27 cellular contexts compared by ENCODE assay signal in the genomic region with DNA sequence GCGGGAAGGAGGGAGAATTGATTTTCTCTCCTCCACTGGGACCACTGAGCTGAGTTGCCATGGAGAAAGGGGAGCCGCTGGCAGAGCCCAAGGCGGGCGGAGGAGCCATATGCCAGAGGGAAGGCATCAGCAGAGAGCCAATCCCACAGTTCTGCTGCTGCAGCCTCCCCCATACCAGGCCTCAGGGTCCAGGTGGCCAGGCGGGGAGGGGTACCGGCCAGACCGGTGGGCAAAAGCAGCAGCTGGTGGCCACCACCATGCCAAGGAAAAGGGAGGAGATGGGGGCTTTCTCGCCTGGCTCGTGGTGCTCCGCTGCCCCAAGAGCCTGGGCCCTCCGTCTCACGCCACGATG.
DNase-seq lines count a peak whose midpoint lies in the region; ATAC-seq and TF ChIP-seq lines count a peak whose summit lies in the region.
"Had no signal": no experiment of that assay in that cellular context is flagged by ENCODE, and none has a peak within 500 bp of the region (broad histone marks: within the 10 kb centered on the region; RNA-seq: fewer than 3 reads in every experiment).

No MANE protein-coding gene starts in this region.

- H3K36me3 Mint-ChIP-seq in memory B cell: no peaks in the 10 kb centered on the region
- H3K36me3 Mint-ChIP-seq: activated CD4-positive, alpha-beta memory T cell treated with anti-CD3 and anti-CD28 coated beads for 36 hours; CD4-positive, alpha-beta memory T cell; natural killer cell had no signal

- no peak overlapping the region for H3K4me2 ChIP-seq in hepatocyte

- 85% methylated on average over 13 of the region's 13 CpGs for WGBS in right cardiac atrium
- 97% methylated on average over 11 of the region's 13 CpGs for WGBS in hepatocyte (ENCODE audit: low lambda C conversion rate, missing lambda C conversion rate)

- H3K4me3 ChIP-seq in right cardiac atrium (ENCODE audit: low read length) (no peak overlapping the region), hepatocyte (no peak overlapping the region)
- H3K4me3 ChIP-seq: lung, mucosa of descending colon, SK-N-MC, suprapubic skin had no signal

- intact Hi-C loops in right cardiac atrium (cut with DNase I) (no loop called here), left cardiac atrium (cut with DNase I) (no loop called here)

- H3K9me3 ChIP-seq in right cardiac atrium (ENCODE audit: control insufficient read depth, low read length) (no peaks in the 10 kb centered on the region), hepatocyte (ENCODE audit: low read depth) (no peaks in the 10 kb centered on the region)
- H3K9me3 ChIP-seq: mucosa of descending colon, suprapubic skin had no signal

- H3K27ac Mint-ChIP-seq in memory B cell: peak overlapping the region; percentile 83
- H3K27ac Mint-ChIP-seq: B cell had no signal

- peak in 2 of 3 donors; percentile 16 to 42 for DNase-seq in right cardiac atrium
- DNase-seq in left cardiac atrium: no peak
- peak; percentile 67 for DNase-seq in NCI-H69 (lab: John Stamatoyannopoulos, UW)
- no peak for DNase-seq in memory B cell (ENCODE audit: low spot score in 2 of 2)
- DNase-seq in hepatocyte (ENCODE audit: low spot score): no peak
- no peak for DNase-seq in NK-92 treated with Interleukin-12 subunit alpha and Interleukin-12 subunit beta, amount 100 ng/mL, for 24 hours (lab: John Stamatoyannopoulos, UW)
- DNase-seq: activated CD4-positive, alpha-beta memory T cell treated with anti-CD3 and anti-CD28 coated beads for 36 hours; activated CD8-positive, alpha-beta memory T cell treated with anti-CD3 and anti-CD28 coated beads, Interleukin-2, amount 50 U/mL, for 4 hours; activated naive CD4-positive, alpha-beta T cell treated with Interleukin-2 at 50 U/mL for 16 hours; CD4-positive, alpha-beta memory T cell; foreskin melanocyte; kidney glomerular epithelial cell; mucosa of descending colon; natural killer cell; NCI-H187 treated with DMSO at 0.1 percent for 48 hours; NCI-H226; NCI-H82; OCI-M1; stimulated activated naive CD4-positive, alpha-beta T cell had no signal

- H3K27me3 Mint-ChIP-seq in memory B cell: peaks cover 2% of the 10 kb centered on the region
- H3K27me3 Mint-ChIP-seq: activated CD4-positive, alpha-beta memory T cell treated with anti-CD3 and anti-CD28 coated beads for 36 hours; B cell; CD4-positive, alpha-beta memory T cell; central memory CD8-positive, alpha-beta T cell had no signal

- no peaks in the 10 kb centered on the region for H3K79me2 ChIP-seq in hepatocyte

- ATAC-seq in right cardiac atrium: no peak
- no peak for ATAC-seq in left cardiac atrium
- no peak for ATAC-seq in memory B cell (ENCODE audit: low read depth)
- ATAC-seq in activated CD4-positive, CD25-positive, alpha-beta regulatory T cell treated with anti-CD3 and anti-CD28 coated beads, Interleukin-2, amount 50 U/mL, for 24 hours: no peak
- ATAC-seq: mucosa of descending colon, natural killer cell had no signal

- H3K27me3 ChIP-seq in right cardiac atrium (ENCODE audit: control insufficient read depth, insufficient read depth) (no peaks in the 10 kb centered on the region), hepatocyte (no peaks in the 10 kb centered on the region)
- H3K27me3 ChIP-seq: suprapubic skin had no signal

- H3K4me1 Mint-ChIP-seq in memory B cell: peaks cover 47% of the 10 kb centered on the region

- H3K9me3 Mint-ChIP-seq in memory B cell: no peaks in the 10 kb centered on the region
- H3K9me3 Mint-ChIP-seq: activated CD4-positive, alpha-beta memory T cell treated with anti-CD3 and anti-CD28 coated beads for 36 hours; activated T-helper 1 cell treated with anti-CD3 and anti-CD28 coated beads, Interleukin-12 subunit alpha, Interleukin-12 subunit beta, Interleukin-2, Interleukin-4 antibody, amounts not matched to agents 30 ng/mL and 10 ng/mL and 1 ng/mL, durations not matched to agents 14 hours and 24 hours and 36 hours; CD4-positive, alpha-beta memory T cell; central memory CD8-positive, alpha-beta T cell; natural killer cell; T-helper 1 cell treated with Interleukin-12 subunit alpha and Interleukin-12 subunit beta and Interleukin-4 antibody, amounts not matched to agents 30 μg/mL and 1 μg/mL, for 36 hours had no signal

- H3K4me1 ChIP-seq in right cardiac atrium (ENCODE audit: control insufficient read depth, insufficient read depth, low read length): peaks cover 24% of the 10 kb centered on the region
- peaks cover 14% of the 10 kb centered on the region for H3K4me1 ChIP-seq in hepatocyte (ENCODE audit: insufficient read depth)

- no peak for TF ChIP-seq CTCF in hepatocyte (IDR thresholded peaks at IDR 0.05; ENCODE audit: poor library complexity)

- H3K27ac ChIP-seq in right cardiac atrium (ENCODE audit: low read length): no peak overlapping the region
- H3K27ac ChIP-seq in hepatocyte: no peak overlapping the region
- H3K27ac ChIP-seq: SK-N-MC, suprapubic skin had no signal

- no peak overlapping the region for H2AFZ ChIP-seq in hepatocyte

- no peaks in the 10 kb centered on the region for H3K36me3 ChIP-seq in hepatocyte (replicated peaks; ENCODE audit: insufficient read depth, low read depth)
- H3K36me3 ChIP-seq: suprapubic skin had no signal

- H4K20me1 ChIP-seq in hepatocyte (ENCODE audit: insufficient read depth, poor library complexity, severe bottlenecking): no peaks in the 10 kb centered on the region

- H3K4me3 Mint-ChIP-seq in memory B cell: no peak overlapping the region
- H3K4me3 Mint-ChIP-seq: activated CD4-positive, alpha-beta memory T cell treated with anti-CD3 and anti-CD28 coated beads for 36 hours; activated T-helper 1 cell treated with anti-CD3 and anti-CD28 coated beads, Interleukin-12 subunit alpha, Interleukin-12 subunit beta, Interleukin-2, Interleukin-4 antibody, amounts not matched to agents 30 ng/mL and 10 ng/mL and 1 ng/mL, durations not matched to agents 14 hours and 24 hours and 36 hours; B cell; central memory CD8-positive, alpha-beta T cell; T-helper 1 cell treated with Interleukin-12 subunit alpha and Interleukin-12 subunit beta and Interleukin-4 antibody, amounts not matched to agents 30 μg/mL and 1 μg/mL, for 36 hours had no signal

- no peaks in the 10 kb centered on the region for H3K9me2 ChIP-seq in hepatocyte (replicated peaks; ENCODE audit: insufficient read depth)

Comparison
In these comparisons a context has a peak if more than half of its experiments do, and no peak if none do; other contexts are left out.
1. DNase-seq: peak in right cardiac atrium (2 of 3) and NCI-H69 (single experiment); none in left cardiac atrium (single experiment), memory B cell (0 of 2), hepatocyte (single experiment) and NK-92 treated with Interleukin-12 subunit alpha and Interleukin-12 subunit beta, amount 100 ng/mL, for 24 hours (single experiment).